Comparison of ENCODE assay signal across 26 cellular contexts in genomic region chr15:33871911-33872760, GRCh38.
DNase-seq lines count a peak whose midpoint lies in the region; ATAC-seq and TF ChIP-seq lines count a peak whose summit lies in the region.
"Had no signal": no experiment of that assay in that cellular context is flagged by ENCODE, and none has a peak within 500 bp of the region (broad histone marks: within the 10 kb centered on the region; RNA-seq: fewer than 3 reads in every experiment).

No MANE protein-coding gene starts in this region.

- no peak for TF ChIP-seq POLR2A in heart left ventricle (IDR thresholded peaks at IDR 0.05)

- H3K27me3 Mint-ChIP-seq in naive thymus-derived CD4-positive, alpha-beta T cell: no peaks in the 10 kb centered on the region
- H3K27me3 Mint-ChIP-seq: CD4-positive, CD25-positive, alpha-beta regulatory T cell; IgD-negative memory B cell; stimulated activated naive CD8-positive, alpha-beta T cell treated with anti-CD3 and anti-CD28 coated beads, Interleukin-15, Interleukin-2, amounts not matched to agents 100 ng/mL and 50 ng/mL, for 24 hours; T-cell had no signal

- H3K27me3 ChIP-seq in heart left ventricle (no peaks in the 10 kb centered on the region), RWPE2 (ENCODE audit: insufficient read depth, poor library complexity, severe bottlenecking) (no peaks in the 10 kb centered on the region)
- no peaks in the 10 kb centered on the region for H3K27me3 ChIP-seq in naive thymus-derived CD4-positive, alpha-beta T cell (ENCODE audit: control insufficient read depth in 2 of 2, insufficient read depth in 2 of 2, low read length in 2 of 2)
- H3K27me3 ChIP-seq: foreskin keratinocyte, tibial artery had no signal

- no peaks in the 10 kb centered on the region for H3K9me3 ChIP-seq in heart left ventricle
- H3K9me3 ChIP-seq in RWPE2 (ENCODE audit: severe bottlenecking): no peaks in the 10 kb centered on the region
- no peaks in the 10 kb centered on the region for H3K9me3 ChIP-seq in naive thymus-derived CD4-positive, alpha-beta T cell (ENCODE audit: control insufficient read depth in 2 of 3, low read length in 3 of 3)
- H3K9me3 ChIP-seq: tibial artery had no signal

- no peak overlapping the region for H3K4me3 ChIP-seq in heart left ventricle
- H3K4me3 ChIP-seq in RWPE2 (ENCODE audit: severe bottlenecking): no peak overlapping the region
- no peak overlapping the region for H3K4me3 ChIP-seq in naive thymus-derived CD4-positive, alpha-beta T cell (ENCODE audit: low read length)
- H3K4me3 ChIP-seq: tibial artery had no signal

- DNase-seq in heart left ventricle (peak in 1 of 5 donors; percentile 25), cardiac septum (ENCODE audit: low spot score) (no peak), RWPE2 (ENCODE audit: low spot score) (no peak), foreskin melanocyte (peak; percentile 88), pons (ENCODE audit: low spot score) (peak; percentile 22), T-helper 2 cell (no peak), NCI-H1436 treated with DMSO at 0.1 percent for 48 hours (lab: John Stamatoyannopoulos, UW) (no peak)
- DNase-seq in naive thymus-derived CD4-positive, alpha-beta T cell: no peak
- DNase-seq: ACHN; activated CD4-positive, alpha-beta T cell treated with anti-CD3 and anti-CD28 coated beads, Interleukin-2, amount 50 U/mL, for 4 hours; activated gamma-delta T cell; CD4-positive, CD25-positive, alpha-beta regulatory T cell; foreskin keratinocyte; GOT3; mesendoderm; NCI-H1694; NCI-H446 treated with DMSO at 0.1 percent for 48 hours; small intestine; stimulated activated CD4-positive, alpha-beta T cell treated with anti-CD3 and anti-CD28 coated beads, Interleukin-4, amount 100 ng/mL, for 1 hour; T-cell; tibial artery had no signal

- WGBS in heart left ventricle, 4 donors: 61 to 73% (median 65%) methylated on average over 7 of the region's 7 CpGs

- intact Hi-C loops in heart left ventricle (cut with DNase I) (no loop called here), cardiac septum (cut with DNase I) (no loop called here)
- intact Hi-C loops in naive thymus-derived CD4-positive, alpha-beta T cell (cut with micrococcal nuclease): no loop called here

- H3K4me1 ChIP-seq in heart left ventricle (no peaks in the 10 kb centered on the region), RWPE2 (ENCODE audit: insufficient read depth, poor library complexity, severe bottlenecking) (no peaks in the 10 kb centered on the region)
- H3K4me1 ChIP-seq in naive thymus-derived CD4-positive, alpha-beta T cell (ENCODE audit: control insufficient read depth in 2 of 2, insufficient read depth in 2 of 2, low read length in 2 of 2): no peaks in the 10 kb centered on the region
- H3K4me1 ChIP-seq: foreskin keratinocyte, tibial artery had no signal

- ATAC-seq in heart left ventricle (peak in 3 of 4 donors; percentile 41 to 66 (median 55)), RWPE2 (ENCODE audit: low read depth) (peak; percentile 18; the same call in 2 of the 3 replicates)
- ATAC-seq in naive thymus-derived CD4-positive, alpha-beta T cell: no peak
- ATAC-seq: foreskin keratinocyte, T-cell had no signal

- H3K27ac ChIP-seq in heart left ventricle (no peak overlapping the region), RWPE2 (ENCODE audit: poor library complexity, severe bottlenecking) (no peak overlapping the region)
- H3K27ac ChIP-seq in naive thymus-derived CD4-positive, alpha-beta T cell (ENCODE audit: low read depth, low read length): no peak overlapping the region
- H3K27ac ChIP-seq: foreskin keratinocyte, HL-60, RWPE1, tibial artery had no signal

- peaks cover 0 to 8% (median under 1%) of the 10 kb centered on the region in 9 donors for H3K36me3 ChIP-seq in heart left ventricle
- no peaks in the 10 kb centered on the region for H3K36me3 ChIP-seq in RWPE2 (ENCODE audit: low read depth)
- no peaks in the 10 kb centered on the region for H3K36me3 ChIP-seq in naive thymus-derived CD4-positive, alpha-beta T cell (ENCODE audit: control insufficient read depth in 2 of 3, insufficient read depth in 3 of 3, low read length in 3 of 3)

- CTCF ChIA-PET in naive thymus-derived CD4-positive, alpha-beta T cell (lab: Charles Lee): no interaction called here

- H3K36me3 Mint-ChIP-seq in naive thymus-derived CD4-positive, alpha-beta T cell: peaks cover 0 to 27% (median 15%) of the 10 kb centered on the region in 5 donors

- TF ChIP-seq CTCF in heart left ventricle (IDR thresholded peaks at IDR 0.05) (no peak), RWPE2 (IDR thresholded peaks at IDR 0.05; ENCODE audit: poor library complexity, severe bottlenecking) (no peak)

- no peaks in the 10 kb centered on the region for H3K9me3 Mint-ChIP-seq in naive thymus-derived CD4-positive, alpha-beta T cell
- H3K9me3 Mint-ChIP-seq: CD4-positive, CD25-positive, alpha-beta regulatory T cell; IgD-negative memory B cell; nephron; stimulated activated naive CD8-positive, alpha-beta T cell treated with anti-CD3 and anti-CD28 coated beads, Interleukin-15, Interleukin-2, amounts not matched to agents 100 ng/mL and 50 ng/mL, for 24 hours; T-cell had no signal

- H3K4me1 Mint-ChIP-seq in naive thymus-derived CD4-positive, alpha-beta T cell: peaks cover 0 to 5% (median 0%) of the 10 kb centered on the region in 7 donors
- H3K4me1 Mint-ChIP-seq: CD4-positive, CD25-positive, alpha-beta regulatory T cell; T-cell had no signal

- POLR2A ChIA-PET in naive thymus-derived CD4-positive, alpha-beta T cell (lab: Charles Lee): no interaction called here

- no peak overlapping the region for H3K27ac Mint-ChIP-seq in naive thymus-derived CD4-positive, alpha-beta T cell
- H3K27ac Mint-ChIP-seq: CD4-positive, CD25-positive, alpha-beta regulatory T cell; IgD-negative memory B cell; nephron; stimulated activated naive CD8-positive, alpha-beta T cell treated with anti-CD3 and anti-CD28 coated beads, Interleukin-15, Interleukin-2, amounts not matched to agents 100 ng/mL and 50 ng/mL, for 24 hours; T-cell had no signal

- H3K4me3 Mint-ChIP-seq in naive thymus-derived CD4-positive, alpha-beta T cell: no peak overlapping the region
- H3K4me3 Mint-ChIP-seq: CD4-positive, CD25-positive, alpha-beta regulatory T cell; IgD-negative memory B cell; nephron; stimulated activated naive CD8-positive, alpha-beta T cell treated with anti-CD3 and anti-CD28 coated beads, Interleukin-15, Interleukin-2, amounts not matched to agents 100 ng/mL and 50 ng/mL, for 24 hours; T-cell had no signal

Comparison
In these comparisons a context has a peak if more than half of its experiments do, and no peak if none do; other contexts are left out.
1. DNase-seq: peak in foreskin melanocyte (single experiment) and pons (single experiment); none in cardiac septum (single experiment), RWPE2 (single experiment), T-helper 2 cell (0 of 5), naive thymus-derived CD4-positive, alpha-beta T cell (0 of 9) and NCI-H1436 treated with DMSO at 0.1 percent for 48 hours (single experiment).